Comparison of ENCODE assay signal across 8 cellular contexts in genomic region chr17:81909966-81910839, GRCh38. TPM values are rescaled to one million over a fixed set of nuclear protein-coding genes. Genes with fewer than 3 reads are reported as not detected.
DNase-seq lines count a peak whose midpoint lies in the region; ATAC-seq, FAIRE-seq and TF ChIP-seq lines count a peak whose summit lies in the region.

No MANE protein-coding gene starts in this region.

- H3K4me1 ChIP-seq in stomach, result peaks cover 8 to 46% (median 34%) of the 10 kb centered on the region in 4 donors

- peaks cover 33% of the 10 kb centered on the region for H3K36me3 Mint-ChIP-seq in activated T-helper 17 cell treated with anti-CD3 and anti-CD28 coated beads, Interleukin-2, amount 50 U/mL, for 72 hours (ENCODE audit: low read depth)

- no peak for TF ChIP-seq EP300 in stomach (IDR thresholded peaks at IDR 0.05)

- TF ChIP-seq CTCF in 22Rv1 (IDR thresholded peaks at IDR 0.05) (no peak), stomach (IDR thresholded peaks at IDR 0.05) (no peak)

- H3K36me3 ChIP-seq in stomach, result peaks cover 61 to 77% (median 75%) of the 10 kb centered on the region in 4 donors

- no peaks in the 10 kb centered on the region for H3K9me3 Mint-ChIP-seq in activated T-helper 17 cell treated with anti-CD3 and anti-CD28 coated beads, Interleukin-2, amount 50 U/mL, for 72 hours

- no peak overlapping the region for H3K27ac Mint-ChIP-seq in activated T-helper 17 cell treated with anti-CD3 and anti-CD28 coated beads, Interleukin-2, amount 50 U/mL, for 72 hours

- no peak for FAIRE-seq in H54 (lab: Jason Lieb, UNC)

- intact Hi-C loops in stomach (cut with DNase I; ENCODE audit: low total_unique reads), result no loop called here

- peak overlapping the region; percentile 67 for H3K4me3 Mint-ChIP-seq in activated T-helper 17 cell treated with anti-CD3 and anti-CD28 coated beads, Interleukin-2, amount 50 U/mL, for 72 hours

- peak overlapping the region; percentile 67 to 82 (median 76) for H3K4me3 ChIP-seq in stomach

- no peaks in the 10 kb centered on the region for H3K4me1 Mint-ChIP-seq in activated T-helper 17 cell treated with anti-CD3 and anti-CD28 coated beads, Interleukin-2, amount 50 U/mL, for 72 hours

- ATAC-seq in activated T-helper 17 cell treated with anti-CD3 and anti-CD28 coated beads, Interleukin-2, amount 50 U/mL, for 72 hours (replicated peaks), result no peak
- no peak for ATAC-seq in HG03457 (IDR thresholded peaks at IDR 0.05; ENCODE audit: unreplicated experiment)

- no peaks in the 10 kb centered on the region for H3K27me3 Mint-ChIP-seq in activated T-helper 17 cell treated with anti-CD3 and anti-CD28 coated beads, Interleukin-2, amount 50 U/mL, for 72 hours

- H3K9me3 ChIP-seq in stomach, result no peaks in the 10 kb centered on the region

- H3K27ac ChIP-seq in 22Rv1, result peak overlapping the region; percentile 83
- peak overlapping the region; percentile 74 to 91 (median 85) for H3K27ac ChIP-seq in stomach

- H3K27me3 ChIP-seq in stomach, result no peaks in the 10 kb centered on the region

- 22 to 35% (median 27%) methylated on average over 20 to 23 of the region's 23 CpGs for WGBS in stomach, 5 donors

- DNase-seq in H54 (ENCODE audit: insufficient read length, low spot score) (peak; percentile 54), iPS-NIHi11 (ENCODE audit: low spot score) (peak; percentile 46), stomach (peak; percentile 62), ureter (ENCODE audit: low spot score) (no peak), NCI-H1105 (lab: John Stamatoyannopoulos, UW) (no peak)

- TF ChIP-seq POLR2A in H54 (IDR thresholded peaks at IDR 0.05; ENCODE audit: low read depth, low read length), result no peak
- TF ChIP-seq POLR2A in stomach (IDR thresholded peaks at IDR 0.05), result no peak

RNA-seq across cellular contexts. Expression of gene PCYT2, which starts 1.0 kb away (rescaled TPM):
- 10 to 100 TPM; 10.1 to 26.8 TPM for total RNA-seq in activated T-helper 17 cell treated with anti-CD3 and anti-CD28 coated beads, Interleukin-2, amount 50 U/mL, for 72 hours
- total RNA-seq in stomach (100 to 1,000 TPM in 2 of 5 donors, 10 to 100 TPM in 3; 17.5 to 119 (median 27.2) TPM), ureter (58.9 TPM)
- 10 to 100 TPM; 39.7 to 51.7 (median 42.8) TPM for polyA plus RNA-seq in stomach

RNA-seq across cellular contexts. Expression of gene SIRT7, which starts 7.8 kb away (rescaled TPM):
- total RNA-seq in activated T-helper 17 cell treated with anti-CD3 and anti-CD28 coated beads, Interleukin-2, amount 50 U/mL, for 72 hours, result 10 to 100 TPM; 41.3 to 47.5 TPM
- total RNA-seq in stomach, result 100 to 1,000 TPM in 1 of 5 donors, 10 to 100 TPM in 4; 22.8 to 128 (median 56.0) TPM
- polyA plus RNA-seq in stomach, result 10 to 100 TPM; 18.2 to 46.9 (median 44.1) TPM
- 30.4 TPM for total RNA-seq in ureter

RNA-seq across cellular contexts. Expression of gene NPB, which starts 8.2 kb away (rescaled TPM):
- total RNA-seq in activated T-helper 17 cell treated with anti-CD3 and anti-CD28 coated beads, Interleukin-2, amount 50 U/mL, for 72 hours, result under 1 TPM; 0.17 to 0.53 TPM
- 1 to 10 TPM in 2 of 5 donors, not detected in 3; 1.4 to 2.0 TPM for total RNA-seq in stomach
- polyA plus RNA-seq in stomach, result under 1 TPM in 2 of 3 donors, not detected in 1; 0.83 to 0.93 TPM
- total RNA-seq in ureter, result 0.29 TPM

RNA-seq across cellular contexts. Expression of gene MAFG, which starts 17.3 kb away (rescaled TPM):
- total RNA-seq in activated T-helper 17 cell treated with anti-CD3 and anti-CD28 coated beads, Interleukin-2, amount 50 U/mL, for 72 hours, result 10 to 100 TPM; 28.9 to 32.6 TPM
- total RNA-seq in stomach (10 to 100 TPM in 4 of 5 donors, 1 to 10 TPM in 1; 2.3 to 30.4 (median 20.3) TPM), ureter (14.1 TPM)
- polyA plus RNA-seq in stomach, result 1 to 10 TPM; 7.2 to 8.9 (median 8.1) TPM

RNA-seq across cellular contexts. Expression of gene ANAPC11, which starts 18.7 kb away (rescaled TPM):
- 100 to 1,000 TPM; 103 to 123 TPM for total RNA-seq in activated T-helper 17 cell treated with anti-CD3 and anti-CD28 coated beads, Interleukin-2, amount 50 U/mL, for 72 hours
- 100 to 1,000 TPM in 3 of 5 donors, 10 to 100 TPM in 2; 49.8 to 141 (median 108) TPM for total RNA-seq in stomach
- polyA plus RNA-seq in stomach, result 100 to 1,000 TPM; 231 to 276 (median 257) TPM
- 70.3 TPM for total RNA-seq in ureter

Comparison
In these comparisons a context has a peak if more than half of its experiments do, and no peak if none do; other contexts are left out.
1. DNase-seq: peak in H54 (single experiment), iPS-NIHi11 (single experiment) and stomach (single experiment); none in ureter (single experiment) and NCI-H1105 (single experiment).